ENCODE assay signal across 1 cellular context in the genomic region with DNA sequence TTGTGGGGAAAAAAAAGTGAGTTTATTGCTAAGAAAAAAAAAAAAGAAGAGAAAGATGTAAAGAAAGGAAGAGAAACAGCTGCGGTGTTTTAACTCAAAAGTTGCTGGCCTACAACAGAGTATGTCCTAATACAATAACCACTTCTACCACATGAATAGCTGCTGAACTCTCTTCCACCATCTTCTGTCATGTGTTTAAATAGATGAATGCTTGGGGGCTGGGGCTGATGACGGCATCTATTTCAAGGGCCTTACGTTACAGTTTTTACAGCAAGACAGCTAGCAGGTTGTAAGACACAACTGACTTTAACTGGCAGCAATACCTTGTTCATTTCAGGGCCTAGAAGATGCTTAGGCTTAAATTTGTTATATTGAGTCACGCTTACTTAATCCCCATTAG.
TF ChIP-seq lines count a peak whose summit lies in the region.

No MANE protein-coding gene starts in this region.

TF ChIP-seq in GM23338, 12 proteins besides CTCF, POLR2A, EP300 and RAD21 (continued from another document):
- TF ChIP-seq, protein P1, sequence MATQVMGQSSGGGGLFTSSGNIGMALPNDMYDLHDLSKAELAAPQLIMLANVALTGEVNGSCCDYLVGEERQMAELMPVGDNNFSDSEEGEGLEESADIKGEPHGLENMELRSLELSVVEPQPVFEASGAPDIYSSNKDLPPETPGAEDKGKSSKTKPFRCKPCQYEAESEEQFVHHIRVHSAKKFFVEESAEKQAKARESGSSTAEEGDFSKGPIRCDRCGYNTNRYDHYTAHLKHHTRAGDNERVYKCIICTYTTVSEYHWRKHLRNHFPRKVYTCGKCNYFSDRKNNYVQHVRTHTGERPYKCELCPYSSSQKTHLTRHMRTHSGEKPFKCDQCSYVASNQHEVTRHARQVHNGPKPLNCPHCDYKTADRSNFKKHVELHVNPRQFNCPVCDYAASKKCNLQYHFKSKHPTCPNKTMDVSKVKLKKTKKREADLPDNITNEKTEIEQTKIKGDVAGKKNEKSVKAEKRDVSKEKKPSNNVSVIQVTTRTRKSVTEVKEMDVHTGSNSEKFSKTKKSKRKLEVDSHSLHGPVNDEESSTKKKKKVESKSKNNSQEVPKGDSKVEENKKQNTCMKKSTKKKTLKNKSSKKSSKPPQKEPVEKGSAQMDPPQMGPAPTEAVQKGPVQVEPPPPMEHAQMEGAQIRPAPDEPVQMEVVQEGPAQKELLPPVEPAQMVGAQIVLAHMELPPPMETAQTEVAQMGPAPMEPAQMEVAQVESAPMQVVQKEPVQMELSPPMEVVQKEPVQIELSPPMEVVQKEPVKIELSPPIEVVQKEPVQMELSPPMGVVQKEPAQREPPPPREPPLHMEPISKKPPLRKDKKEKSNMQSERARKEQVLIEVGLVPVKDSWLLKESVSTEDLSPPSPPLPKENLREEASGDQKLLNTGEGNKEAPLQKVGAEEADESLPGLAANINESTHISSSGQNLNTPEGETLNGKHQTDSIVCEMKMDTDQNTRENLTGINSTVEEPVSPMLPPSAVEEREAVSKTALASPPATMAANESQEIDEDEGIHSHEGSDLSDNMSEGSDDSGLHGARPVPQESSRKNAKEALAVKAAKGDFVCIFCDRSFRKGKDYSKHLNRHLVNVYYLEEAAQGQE (IDR thresholded peaks at IDR 0.05; ENCODE audit: unreplicated experiment): no peak
- no peak for TF ChIP-seq POLR2AphosphoS5 (IDR thresholded peaks at IDR 0.05; ENCODE audit: low read depth)
- no peak for TF ChIP-seq CREB1 (CRISPR knock-in tag; IDR thresholded peaks at IDR 0.05; ENCODE audit: low read depth)
- TF ChIP-seq EZH2 (IDR thresholded peaks at IDR 0.05; ENCODE audit: low read depth, unreplicated experiment): no peak
- TF ChIP-seq ZNF331 (CRISPR knock-in tag; IDR thresholded peaks at IDR 0.05; ENCODE audit: low read depth): no peak
